In genomic region chr3:31561891-31562290, GRCh38 we compare ENCODE assay signal across 14 cellular contexts. TPM values are rescaled to one million over a fixed set of nuclear protein-coding genes. Genes with fewer than 3 reads are reported as not detected.
DNase-seq lines count a peak whose midpoint lies in the region; ATAC-seq and TF ChIP-seq lines count a peak whose summit lies in the region.
"Had no signal": no experiment of that assay in that cellular context is flagged by ENCODE, and none has a peak within 500 bp of the region (broad histone marks: within the 10 kb centered on the region; RNA-seq: fewer than 3 reads in every experiment).

No MANE protein-coding gene starts in this region.

- H3K27ac Mint-ChIP-seq in activated naive CD8-positive, alpha-beta T cell, result peak overlapping the region; percentile 55
- no peak overlapping the region for H3K27ac Mint-ChIP-seq in activated naive CD8-positive, alpha-beta T cell treated with anti-CD3 and anti-CD28 coated beads for 36 hours
- H3K27ac Mint-ChIP-seq in WTC11, result peak overlapping the region; percentile 78
- H3K27ac Mint-ChIP-seq in type B pancreatic cell, result peak overlapping the region; percentile 17
- H3K27ac Mint-ChIP-seq: mesothelial cell of epicardium had no signal

- CTCF ChIA-PET in WTC11 (lab: Charles Lee), result interaction anchor here (0.5 to 1.9 kb wide), 21 partner anchors 8 to 618 kb away, joined by 3 to 38 read pairs (median 4); partner anchors contain the start of gene STT3B
- CTCF ChIA-PET in HEK293T (lab: Yijun Ruan, JAX), result no interaction called here

- H3K4me1 Mint-ChIP-seq in activated naive CD8-positive, alpha-beta T cell (ENCODE audit: low read depth), result peaks cover 85% of the 10 kb centered on the region
- peaks cover 76% of the 10 kb centered on the region for H3K4me1 Mint-ChIP-seq in activated naive CD8-positive, alpha-beta T cell treated with anti-CD3 and anti-CD28 coated beads for 36 hours
- H3K4me1 Mint-ChIP-seq in WTC11 (peaks cover 60% of the 10 kb centered on the region), type B pancreatic cell (ENCODE audit: unreplicated experiment) (peaks cover 20% of the 10 kb centered on the region)

- H3K4me3 ChIP-seq in iPS-18c (ENCODE audit: insufficient read depth, low read depth, low read length), result peak overlapping the region; percentile 10; the same call in 1 of the 2 replicates
- H3K4me3 ChIP-seq: colonic mucosa, transverse colon had no signal

- H3K27me3 Mint-ChIP-seq in activated naive CD8-positive, alpha-beta T cell, result no peaks in the 10 kb centered on the region
- no peaks in the 10 kb centered on the region for H3K27me3 Mint-ChIP-seq in activated naive CD8-positive, alpha-beta T cell treated with anti-CD3 and anti-CD28 coated beads for 36 hours
- no peaks in the 10 kb centered on the region for H3K27me3 Mint-ChIP-seq in WTC11 (ENCODE audit: low read depth)
- H3K27me3 Mint-ChIP-seq in type B pancreatic cell, result no peaks in the 10 kb centered on the region

- no peak for TF ChIP-seq CTCF in WTC11 (IDR thresholded peaks at IDR 0.05)
- no peak for TF ChIP-seq CTCF in type B pancreatic cell (conservative IDR thresholded peaks at IDR 0.05)

- H3K9me3 Mint-ChIP-seq in activated naive CD8-positive, alpha-beta T cell (ENCODE audit: low read depth), result peaks cover 20% of the 10 kb centered on the region
- H3K9me3 Mint-ChIP-seq in activated naive CD8-positive, alpha-beta T cell treated with anti-CD3 and anti-CD28 coated beads for 36 hours, result peaks cover 35% of the 10 kb centered on the region
- H3K9me3 Mint-ChIP-seq in WTC11 (peaks cover 5% of the 10 kb centered on the region; the same call in 1 of the 2 replicates), type B pancreatic cell (peaks cover 29% of the 10 kb centered on the region)

- peak; percentile 80 for ATAC-seq in WTC11

- H3K9me3 ChIP-seq in iPS-18c (ENCODE audit: control insufficient read depth, insufficient read depth, low read length), result no peaks in the 10 kb centered on the region
- H3K9me3 ChIP-seq: colonic mucosa had no signal

- POLR2A ChIA-PET in WTC11 (lab: Charles Lee), result interaction anchor here (1.2 kb wide), 1 partner anchor 30 kb away, joined by 4 read pairs; the partner anchor contains the start of gene STT3B
- POLR2A ChIA-PET in HEK293T (lab: Yijun Ruan, JAX), result interaction anchor here (1.3 kb wide), 1 partner anchor 30 kb away, joined by 5 read pairs; the partner anchor contains the start of gene STT3B

- no peak for DNase-seq in activated naive CD8-positive, alpha-beta T cell treated with anti-CD3 and anti-CD28 coated beads for 36 hours
- DNase-seq in WTC11 (ENCODE audit: low spot score) (peak; percentile 41), type B pancreatic cell (ENCODE audit: extremely low spot score, unreplicated experiment) (no peak), HuH-7 (ENCODE audit: low spot score) (no peak), NCI-H146 (lab: John Stamatoyannopoulos, UW) (no peak), HEK293T (ENCODE audit: extremely low spot score) (no peak)
- DNase-seq: NCI-H1105 treated with DMSO at 0.1 percent for 48 hours, NCI-H2227 treated with DMSO at 0.1 percent for 48 hours, occipital lobe had no signal

- H3K4me3 Mint-ChIP-seq in activated naive CD8-positive, alpha-beta T cell, result peak overlapping the region; percentile 27
- H3K4me3 Mint-ChIP-seq in activated naive CD8-positive, alpha-beta T cell treated with anti-CD3 and anti-CD28 coated beads for 36 hours, result no peak overlapping the region
- H3K4me3 Mint-ChIP-seq in WTC11 (no peak overlapping the region), type B pancreatic cell (no peak overlapping the region)
- H3K4me3 Mint-ChIP-seq: mesothelial cell of epicardium had no signal

- peaks cover 18% of the 10 kb centered on the region for H3K36me3 Mint-ChIP-seq in activated naive CD8-positive, alpha-beta T cell
- peaks cover 48% of the 10 kb centered on the region for H3K36me3 Mint-ChIP-seq in activated naive CD8-positive, alpha-beta T cell treated with anti-CD3 and anti-CD28 coated beads for 36 hours
- H3K36me3 Mint-ChIP-seq in WTC11, result no peaks in the 10 kb centered on the region
- peaks cover 27% of the 10 kb centered on the region for H3K36me3 Mint-ChIP-seq in type B pancreatic cell

TF ChIP-seq in WTC11, 78 proteins besides CTCF, POLR2A, EP300 and RAD21 (continues in another document):
- TF ChIP-seq, protein P1, sequence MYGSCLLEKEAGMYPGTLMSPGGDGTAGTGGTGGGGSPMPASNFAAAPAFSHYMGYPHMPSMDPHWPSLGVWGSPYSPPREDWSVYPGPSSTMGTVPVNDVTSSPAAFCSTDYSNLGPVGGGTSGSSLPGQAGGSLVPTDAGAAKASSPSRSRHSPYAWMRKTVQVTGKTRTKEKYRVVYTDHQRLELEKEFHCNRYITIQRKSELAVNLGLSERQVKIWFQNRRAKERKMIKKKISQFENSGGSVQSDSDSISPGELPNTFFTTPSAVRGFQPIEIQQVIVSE (CRISPR knock-in tag; IDR thresholded peaks at IDR 0.05; ENCODE audit: borderline replicate concordance), result no peak
- peak; percentile 35; the same call in 1 of the 2 replicates for TF ChIP-seq ARID4B (CRISPR knock-in tag; IDR thresholded peaks at IDR 0.05; ENCODE audit: borderline replicate concordance)

TF ChIP-seq in HEK293T, 16 proteins besides CTCF, POLR2A, EP300 and RAD21:
- no peak for TF ChIP-seq FOXM1 (IDR thresholded peaks at IDR 0.05; ENCODE audit: borderline replicate concordance)
- no peak for TF ChIP-seq HDGF (IDR thresholded peaks at IDR 0.05; ENCODE audit: borderline replicate concordance)
- no peak for TF ChIP-seq L3MBTL2 (conservative IDR thresholded peaks at IDR 0.05)
- no peak for TF ChIP-seq FOXK2 (IDR thresholded peaks at IDR 0.05)
- no peak for TF ChIP-seq LEF1 (IDR thresholded peaks at IDR 0.05; ENCODE audit: borderline replicate concordance)
- TF ChIP-seq ARNT (IDR thresholded peaks at IDR 0.05), result no peak
- no peak for TF ChIP-seq ELF4 (IDR thresholded peaks at IDR 0.05)
- TF ChIP-seq FOXA1 (IDR thresholded peaks at IDR 0.05), result no peak
- TF ChIP-seq CTBP1 (IDR thresholded peaks at IDR 0.05; ENCODE audit: borderline replicate concordance), result no peak
- no peak for TF ChIP-seq SP1 (IDR thresholded peaks at IDR 0.05)

RNA-seq across cellular contexts. Expression of gene STT3B, which starts 29.2 kb away (rescaled TPM):
- 100 to 1,000 TPM; 113 to 115 TPM for total RNA-seq in activated naive CD8-positive, alpha-beta T cell treated with anti-CD3 and anti-CD28 coated beads for 36 hours
- 103 to 107 TPM (median 105 TPM) in 3 replicates for total RNA-seq in WTC11 (2021)
- 180 and 235 TPM in 2 replicates for total RNA-seq in type B pancreatic cell (ENCODE audit: low replicate concordance)
